Comparison of ENCODE assay signal across 8 cellular contexts in genomic region chr9:33852216-33852826, GRCh38. TPM values are rescaled to one million over a fixed set of nuclear protein-coding genes. Genes with fewer than 3 reads are reported as not detected.
DNase-seq lines count a peak whose midpoint lies in the region; ATAC-seq and TF ChIP-seq lines count a peak whose summit lies in the region.

No MANE protein-coding gene starts in this region.

- no peaks in the 10 kb centered on the region for H3K9me2 ChIP-seq in GM23248 (ENCODE audit: insufficient read depth)

- no peak overlapping the region for H2AFZ ChIP-seq in GM23248

- ATAC-seq in GM18867 (IDR thresholded peaks at IDR 0.05; ENCODE audit: unreplicated experiment): no peak
- ATAC-seq in HG02610 (IDR thresholded peaks at IDR 0.05; ENCODE audit: unreplicated experiment): no peak

- DNase-seq in Ammon's horn (ENCODE audit: low spot score): peak; percentile 85
- peak; percentile 79 for DNase-seq in GM23248
- DNase-seq in SK-N-DZ (ENCODE audit: low spot score): peak; percentile 46
- DNase-seq in amygdala (lab: John Stamatoyannopoulos, UW): peak in 49 of 56 donors; percentile 1 to 85 (median 37)
- DNase-seq in left ventricle myocardium inferior: peak; percentile 58
- DNase-seq in pulmonary artery endothelial cell (ENCODE audit: low read depth, low spot score): peak; percentile 13

- H3K9me3 ChIP-seq in GM23248 (ENCODE audit: low read depth): no peaks in the 10 kb centered on the region
- no peaks in the 10 kb centered on the region for H3K9me3 ChIP-seq in left ventricle myocardium inferior (replicated peaks)

- no peak overlapping the region for H3K4me3 ChIP-seq in GM23248
- no peak overlapping the region for H3K4me3 ChIP-seq in left ventricle myocardium inferior

- intact Hi-C loops in left ventricle myocardium inferior (cut with micrococcal nuclease): loop anchor here (2.0 kb wide), 1 partner anchor 38 kb away; no protein-coding TSS in a partner anchor

- H3K36me3 ChIP-seq in GM23248 (ENCODE audit: low read depth) (no peaks in the 10 kb centered on the region), left ventricle myocardium inferior (no peaks in the 10 kb centered on the region)

- H3K4me2 ChIP-seq in GM23248 (ENCODE audit: unreplicated experiment): no peak overlapping the region

- H3K9ac ChIP-seq in GM23248: no peak overlapping the region

- H3K27me3 ChIP-seq in GM23248 (replicated peaks; ENCODE audit: insufficient read depth) (no peaks in the 10 kb centered on the region), left ventricle myocardium inferior (ENCODE audit: low read depth) (no peaks in the 10 kb centered on the region)

- peaks cover 12% of the 10 kb centered on the region; the same call in 1 of the 2 replicates for H3F3A ChIP-seq in GM23248 (ENCODE audit: insufficient read depth)

- 65 to 72% methylated on average over 8 of the region's 8 CpGs for WGBS in GM23248 (ENCODE audit: low coverage in 1 of 2, low lambda C conversion rate in 2 of 2, missing lambda C conversion rate in 2 of 2), 2 experiments

- H3K4me1 ChIP-seq in GM23248 (ENCODE audit: insufficient read depth) (peaks cover 23% of the 10 kb centered on the region), left ventricle myocardium inferior (peaks cover 78% of the 10 kb centered on the region)

- H3K27ac ChIP-seq in GM23248 (0 out of 2 replicates have a peak overlapping the region, but pooled peaks have one; percentile 9), left ventricle myocardium inferior (replicated peaks) (peak overlapping the region; percentile 72)

- H4K20me1 ChIP-seq in GM23248 (ENCODE audit: insufficient read depth): peaks cover 43% of the 10 kb centered on the region

- TF ChIP-seq CTCF in left ventricle myocardium inferior (IDR thresholded peaks at IDR 0.05; ENCODE audit: borderline replicate concordance): peak; percentile 73

- in situ Hi-C loops in GM23248 (cut with MboI): no loop called here

- H3K79me2 ChIP-seq in GM23248 (ENCODE audit: insufficient read depth): peaks cover 100% of the 10 kb centered on the region

RNA-seq across cellular contexts. Expression of gene UBE2R2, which starts 35.4 kb away (rescaled TPM):
- 15.9 and 18.9 TPM in 2 replicates for total RNA-seq in GM23248 (2014; rRNA removed; shearing (Covaris generic))
- polyA plus RNA-seq in GM23248 (2016; fragmentation: Nextera tagmentation; extraction: Ambion mirVana): 16.0 and 18.1 TPM in 2 replicates
- 44.1 and 44.9 TPM in 2 replicates for polyA plus RNA-seq in SK-N-DZ (2014; cell fraction: cytosol; rRNA removed)
- polyA plus RNA-seq in SK-N-DZ (2014; cell fraction: nucleus; rRNA removed): 18.8 and 22.8 TPM in 2 replicates
- total RNA-seq in left ventricle myocardium inferior: 40.6 TPM
- total RNA-seq in pulmonary artery endothelial cell: 19.7 and 23.5 TPM in 2 replicates

RNA-seq across cellular contexts. Expression of gene PRSS3, which starts 57.0 kb away (rescaled TPM):
- total RNA-seq in GM23248 (2014; rRNA removed; shearing (Covaris generic)): 15.1 and 30.7 TPM in 2 replicates
- 48.2 and 53.3 TPM in 2 replicates for polyA plus RNA-seq in GM23248 (2016; fragmentation: Nextera tagmentation; extraction: Ambion mirVana)
- 7.3 and 9.3 TPM in 2 replicates for polyA plus RNA-seq in SK-N-DZ (2014; cell fraction: cytosol; rRNA removed)
- 2.3 and 2.9 TPM in 2 replicates for polyA plus RNA-seq in SK-N-DZ (2014; cell fraction: nucleus; rRNA removed)
- total RNA-seq in left ventricle myocardium inferior (not detected), pulmonary artery endothelial cell (20.3 and 30.8 TPM in 2 replicates)

Comparison
In these comparisons a context has a peak if more than half of its experiments do, and no peak if none do; other contexts are left out.
1. DNase-seq: peak in every context shown above with its lines; median percentile 85 in Ammon's horn; 79 in GM23248; 58 in left ventricle myocardium inferior; 46 in SK-N-DZ; 37 in amygdala; 13 in pulmonary artery endothelial cell.
2. RNA of gene PRSS3, which starts 57.0 kb away (total RNA-seq): 20.3 to 30.8 TPM in pulmonary artery endothelial cell and 15.1 to 30.7 TPM in GM23248; not detected in left ventricle myocardium inferior (single experiment); every median in the first group is over 10 times any median in the second.